Comparison of ENCODE assay signal across 9 cellular contexts in the genomic region with DNA sequence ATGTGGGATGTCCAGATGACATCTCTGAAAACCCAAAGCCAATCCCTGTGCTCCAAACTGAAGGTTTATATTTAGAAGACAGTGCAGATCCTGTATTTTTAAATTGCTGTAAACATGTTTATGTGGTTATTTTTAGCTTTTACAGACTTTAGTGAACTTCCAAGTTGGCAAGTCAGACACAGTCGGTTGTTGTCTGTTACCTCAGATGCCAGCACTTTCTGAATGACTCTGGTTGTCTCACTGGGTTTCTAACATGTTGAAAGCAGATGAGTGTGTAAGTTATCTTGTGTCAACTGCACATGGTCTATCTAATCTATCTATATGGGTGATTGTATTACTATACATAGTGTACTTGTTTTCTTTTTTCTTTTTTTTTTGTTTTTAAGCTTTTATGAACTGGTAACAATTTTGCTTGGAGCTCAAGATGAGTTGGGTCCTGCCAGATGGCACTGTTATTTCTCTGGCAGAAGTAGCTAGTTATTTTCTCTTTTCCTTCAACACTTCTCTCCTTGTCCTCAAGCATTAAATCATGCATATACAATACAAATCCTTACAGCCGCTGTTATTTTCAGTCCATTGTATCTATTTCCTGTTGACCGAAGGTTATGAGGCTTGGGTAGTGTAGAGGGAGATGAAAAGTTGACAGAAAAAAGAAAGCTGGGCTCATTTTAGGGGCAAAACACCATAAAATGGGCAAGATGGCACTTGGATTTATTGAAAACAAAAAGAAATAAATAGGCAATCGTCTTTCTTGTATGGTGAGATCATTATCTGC.
DNase-seq lines count a peak whose midpoint lies in the region; ATAC-seq and TF ChIP-seq lines count a peak whose summit lies in the region.
"Had no signal": no experiment of that assay in that cellular context is flagged by ENCODE, and none has a peak within 500 bp of the region (broad histone marks: within the 10 kb centered on the region; RNA-seq: fewer than 3 reads in every experiment).

No MANE protein-coding gene starts in this region.

- ATAC-seq in GM21723 (IDR thresholded peaks at IDR 0.05; ENCODE audit: unreplicated experiment) (peak; percentile 33), T-cell (replicated peaks in 1 of 4) (no peak)

- no peaks in the 10 kb centered on the region for H3K9me3 Mint-ChIP-seq in CD4-positive, alpha-beta memory T cell
- no peaks in the 10 kb centered on the region for H3K9me3 Mint-ChIP-seq in T-cell
- H3K9me3 Mint-ChIP-seq in endodermal cell: no peaks in the 10 kb centered on the region

- no peak overlapping the region for H3K27ac ChIP-seq in CD4-positive, alpha-beta memory T cell (ENCODE audit: low read depth, low read length)
- H3K27ac ChIP-seq in endodermal cell (ENCODE audit: low read depth, low read length): no peak overlapping the region
- H3K27ac ChIP-seq: HL-60 had no signal

- no peaks in the 10 kb centered on the region for H3K9me3 ChIP-seq in CD4-positive, alpha-beta memory T cell (ENCODE audit: control insufficient read depth in 1 of 2, low read length in 2 of 2)
- H3K9me3 ChIP-seq in endodermal cell (ENCODE audit: control insufficient read depth, low read length): no peaks in the 10 kb centered on the region

- no peaks in the 10 kb centered on the region for H3K36me3 ChIP-seq in CD4-positive, alpha-beta memory T cell (ENCODE audit: insufficient read depth, low read length)
- H3K36me3 ChIP-seq in endodermal cell (ENCODE audit: control insufficient read depth, insufficient read depth, low read length): no peaks in the 10 kb centered on the region

- H3K27ac Mint-ChIP-seq in CD4-positive, alpha-beta memory T cell: no peak overlapping the region
- H3K27ac Mint-ChIP-seq in T-cell (no peak overlapping the region), endodermal cell (no peak overlapping the region)

- no peaks in the 10 kb centered on the region for H3K36me3 Mint-ChIP-seq in CD4-positive, alpha-beta memory T cell
- H3K36me3 Mint-ChIP-seq in T-cell: no peaks in the 10 kb centered on the region
- H3K36me3 Mint-ChIP-seq in endodermal cell (ENCODE audit: low read depth): no peaks in the 10 kb centered on the region

- CTCF ChIA-PET in CD4-positive, alpha-beta memory T cell (lab: Charles Lee; ENCODE audit: partially characterized antibody): interaction anchor here (1.3 kb wide), 1 partner anchor 8 kb away, joined by 3 read pairs; no protein-coding TSS in a partner anchor
- CTCF ChIA-PET in T-cell (lab: Charles Lee): interaction anchor here (0.8 to 1.2 kb wide), 2 partner anchors 10 to 32 kb away, joined by 3 read pairs; no protein-coding TSS in a partner anchor

- H3K4me1 ChIP-seq in CD4-positive, alpha-beta memory T cell (ENCODE audit: insufficient read depth, low read length): no peaks in the 10 kb centered on the region
- H3K4me1 ChIP-seq in endodermal cell (ENCODE audit: control insufficient read depth, insufficient read depth, low read length): peaks cover 4% of the 10 kb centered on the region

- intact Hi-C loops in CD4-positive, alpha-beta memory T cell (cut with micrococcal nuclease): no loop called here

- H3K4me3 ChIP-seq in CD4-positive, alpha-beta memory T cell (ENCODE audit: low read length in 2 of 2): no peak overlapping the region
- H3K4me3 ChIP-seq in endodermal cell (ENCODE audit: low read length): no peak overlapping the region

- WGBS in endodermal cell (ENCODE audit: insufficient coverage in 1 of 2, insufficient read length in 1 of 2), 2 experiments: 97 to 100% methylated on average over 3 to 4 of the region's 4 CpGs

- H3K4me3 Mint-ChIP-seq in CD4-positive, alpha-beta memory T cell: peak overlapping the region in 7 of 8 donors; percentile 0 to 61 (median 22)
- peak overlapping the region in 2 of 3 donors; percentile 32 to 34 for H3K4me3 Mint-ChIP-seq in T-cell
- no peak overlapping the region for H3K4me3 Mint-ChIP-seq in endodermal cell

- no peaks in the 10 kb centered on the region for H3K27me3 ChIP-seq in CD4-positive, alpha-beta memory T cell (ENCODE audit: insufficient read depth, low read length)
- H3K27me3 ChIP-seq in endodermal cell (ENCODE audit: control insufficient read depth, insufficient read depth, low read length, poor library complexity, severe bottlenecking): no peaks in the 10 kb centered on the region

- POLR2A ChIA-PET in CD4-positive, alpha-beta memory T cell (lab: Charles Lee; ENCODE audit: partially characterized antibody): no interaction called here
- POLR2A ChIA-PET in T-cell (lab: Charles Lee): interaction anchor here in 1 of 2 donors (0.5 kb wide), 1 partner anchor 33 kb away, joined by 3 read pairs; no protein-coding TSS in a partner anchor

- no peak overlapping the region for H3K9ac ChIP-seq in endodermal cell (ENCODE audit: extremely low read depth, low read length, poor library complexity, severe bottlenecking)

- H3K27me3 Mint-ChIP-seq in CD4-positive, alpha-beta memory T cell: peaks cover 0 to 1% of the 10 kb centered on the region in 2 donors
- H3K27me3 Mint-ChIP-seq in T-cell (no peaks in the 10 kb centered on the region), endodermal cell (ENCODE audit: insufficient read depth) (no peaks in the 10 kb centered on the region)

- no peak for DNase-seq in CD4-positive, alpha-beta memory T cell
- no peak for DNase-seq in T-cell
- peak; percentile 67 for DNase-seq in midbrain (lab: John Stamatoyannopoulos, UW)
- no peak for DNase-seq in stimulated activated CD4-positive, alpha-beta T cell treated with anti-CD3 and anti-CD28 coated beads, Interleukin-2, amount 100 ng/mL, for 24 hours
- DNase-seq in NCI-H2107 treated with DMSO at 0.1 percent for 48 hours (lab: John Stamatoyannopoulos, UW; ENCODE audit: unreplicated experiment): no peak
- DNase-seq in NK-92 (lab: John Stamatoyannopoulos, UW; ENCODE audit: unreplicated experiment): no peak
- DNase-seq in endodermal cell: no peak

- TF ChIP-seq CTCF in endodermal cell (conservative IDR thresholded peaks at IDR 0.05): no peak

- H3K4me1 Mint-ChIP-seq in CD4-positive, alpha-beta memory T cell: peaks cover 11 to 20% (median 17%) of the 10 kb centered on the region in 4 donors
- H3K4me1 Mint-ChIP-seq in T-cell (peaks cover 19 to 28% (median 25%) of the 10 kb centered on the region in 3 donors), endodermal cell (peaks cover 17% of the 10 kb centered on the region)
